In genomic region chr22:37501610-37502341, GRCh38 we compare ENCODE assay signal across 9 cellular contexts. TPM values are rescaled to one million over a fixed set of nuclear protein-coding genes. Genes with fewer than 3 reads are reported as not detected.
DNase-seq lines count a peak whose midpoint lies in the region; ATAC-seq and TF ChIP-seq lines count a peak whose summit lies in the region.
"Had no signal": no experiment of that assay in that cellular context is flagged by ENCODE, and none has a peak within 500 bp of the region (broad histone marks: within the 10 kb centered on the region; RNA-seq: fewer than 3 reads in every experiment).

No MANE protein-coding gene starts in this region.

- H3K27me3 ChIP-seq in colonic mucosa, result no peaks in the 10 kb centered on the region

- no peak for ATAC-seq in HG02678 (IDR thresholded peaks at IDR 0.05; ENCODE audit: unreplicated experiment)
- no peak for ATAC-seq in GM21737 (IDR thresholded peaks at IDR 0.05; ENCODE audit: unreplicated experiment)

- H3K36me3 Mint-ChIP-seq in mesothelial cell of epicardium, result peaks cover 7% of the 10 kb centered on the region

- H3K4me1 Mint-ChIP-seq in mesothelial cell of epicardium, result peaks cover 42% of the 10 kb centered on the region

- no peaks in the 10 kb centered on the region for H3K9me3 Mint-ChIP-seq in mesothelial cell of epicardium

- no peaks in the 10 kb centered on the region for H3K27me3 Mint-ChIP-seq in mesothelial cell of epicardium (ENCODE audit: low read depth)

- no peaks in the 10 kb centered on the region for H3K36me3 ChIP-seq in colonic mucosa

- H3K4me3 Mint-ChIP-seq in mesothelial cell of epicardium, result peak overlapping the region; percentile 25

- DNase-seq in AG08395 (ENCODE audit: low spot score), result peak; percentile 76
- peak; percentile 89 for DNase-seq in LoVo (ENCODE audit: low spot score)
- peak; percentile 95 for DNase-seq in colonic mucosa
- no peak for DNase-seq in mesothelial cell of epicardium (ENCODE audit: low spot score in 2 of 2, unreplicated experiment in 2 of 2)
- DNase-seq in cerebellar cortex (ENCODE audit: low spot score), result no peak
- DNase-seq in activated CD4-positive, CD25-positive, alpha-beta regulatory T cell treated with anti-CD3 and anti-CD28 coated beads, Interleukin-2, amount 50 U/mL, for 72 hours, result no peak
- DNase-seq: T-helper 2 cell had no signal

- intact Hi-C loops in colonic mucosa (cut with DNase I), result no loop called here

- H3K4me3 ChIP-seq in colonic mucosa, result no peak overlapping the region

- H3K27ac Mint-ChIP-seq in mesothelial cell of epicardium, result peak overlapping the region; percentile 67

- peak overlapping the region; percentile 97 for H3K27ac ChIP-seq in colonic mucosa

- TF ChIP-seq CTCF in colonic mucosa (IDR thresholded peaks at IDR 0.05) (no peak), mesothelial cell of epicardium (IDR thresholded peaks at IDR 0.05; ENCODE audit: unreplicated experiment) (no peak)

- H3K9me3 ChIP-seq in colonic mucosa, result no peaks in the 10 kb centered on the region

- peaks cover 35% of the 10 kb centered on the region for H3K4me1 ChIP-seq in colonic mucosa

- peak overlapping the region; percentile 69 to 86 for H3K9ac ChIP-seq in colonic mucosa (ENCODE audit: low read depth in 2 of 2, low read length in 2 of 2)

RNA-seq across cellular contexts. Expression of gene MFNG, which starts 15.6 kb away (rescaled TPM):
- total RNA-seq in colonic mucosa (10 to 100 TPM in 1 of 2 donors, 1 to 10 TPM in 1; 6.5 to 10.7 TPM), mesothelial cell of epicardium (0.83 to 0.97 TPM (median 0.91 TPM) in 3 replicates)

RNA-seq across cellular contexts. Expression of gene CARD10, which starts 17.4 kb away (rescaled TPM):
- 10 to 100 TPM; 59.3 to 60.5 TPM for total RNA-seq in colonic mucosa
- 12.2 to 13.6 TPM (median 13.1 TPM) in 3 replicates for total RNA-seq in mesothelial cell of epicardium

RNA-seq across cellular contexts. Expression of gene CDC42EP1, which starts 58.5 kb away (rescaled TPM):
- 10 to 100 TPM; 66.1 to 97.0 TPM for total RNA-seq in colonic mucosa
- 38.5 to 39.1 TPM (median 38.8 TPM) in 3 replicates for total RNA-seq in mesothelial cell of epicardium

Comparison
In these comparisons a context has a peak if more than half of its experiments do, and no peak if none do; other contexts are left out.
1. DNase-seq: peak in AG08395 (single experiment), LoVo (single experiment) and colonic mucosa (single experiment); none in mesothelial cell of epicardium (0 of 2), cerebellar cortex (single experiment) and activated CD4-positive, CD25-positive, alpha-beta regulatory T cell treated with anti-CD3 and anti-CD28 coated beads, Interleukin-2, amount 50 U/mL, for 72 hours (single experiment).